9 cellular contexts compared by ENCODE assay signal in the genomic region with DNA sequence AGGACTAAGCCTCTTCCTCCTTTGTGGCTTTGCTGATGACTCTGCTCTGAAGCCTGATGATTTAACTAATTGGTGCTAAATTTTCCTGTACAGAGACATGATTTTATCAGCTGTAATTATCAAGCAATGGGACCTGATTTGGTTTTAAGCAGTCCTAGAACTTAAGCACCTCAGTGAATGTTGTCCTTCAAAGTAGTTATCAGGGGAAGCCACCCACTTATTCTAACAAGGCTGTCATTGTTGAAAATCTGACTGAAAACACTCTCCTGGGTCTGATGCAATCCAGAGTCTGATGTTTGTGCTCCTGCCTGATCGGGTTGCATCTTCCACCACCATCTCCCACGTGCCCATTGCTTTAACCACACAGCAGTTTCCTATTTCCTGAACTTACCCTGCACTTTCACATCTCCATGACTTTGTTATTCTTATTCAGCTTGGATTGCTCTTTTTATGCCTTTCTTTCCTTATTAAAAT. TPM values are rescaled to one million over a fixed set of nuclear protein-coding genes. Genes with fewer than 3 reads are reported as not detected.
DNase-seq lines count a peak whose midpoint lies in the region; ATAC-seq, FAIRE-seq and TF ChIP-seq lines count a peak whose summit lies in the region.
"Had no signal": no experiment of that assay in that cellular context is flagged by ENCODE, and none has a peak within 500 bp of the region (broad histone marks: within the 10 kb centered on the region; RNA-seq: fewer than 3 reads in every experiment).

No MANE protein-coding gene starts in this region.

- TF ChIP-seq CTCF in Calu3 (IDR thresholded peaks at IDR 0.05; ENCODE audit: unreplicated experiment) (no peak), PC-3 (conservative IDR thresholded peaks at IDR 0.05; ENCODE audit: low read depth, low read length) (no peak), K562 (IDR thresholded peaks at IDR 0.05 in 2 of 3, conservative IDR thresholded peaks at IDR 0.05 in 1 of 3; ENCODE audit: insufficient read depth in 2 of 3, low read depth in 1 of 3, low read length in 3 of 3) (no peak), neural progenitor cell (IDR thresholded peaks at IDR 0.05) (no peak)

- H4K20me1 ChIP-seq in PC-3 (ENCODE audit: low read length) (no peaks in the 10 kb centered on the region), K562 (replicated peaks; ENCODE audit: control insufficient read depth, insufficient read depth, low read length) (no peaks in the 10 kb centered on the region), neural progenitor cell (ENCODE audit: low read depth) (no peaks in the 10 kb centered on the region)

- TF ChIP-seq RAD21 in K562 (CRISPR knock-in tag; conservative IDR thresholded peaks at IDR 0.05 in 1 of 2, IDR thresholded peaks at IDR 0.05 in 1 of 2) = no peak; a peak in 1 of 4 replicates

- H3K9me3 Mint-ChIP-seq in Calu3 (ENCODE audit: low read depth, unreplicated experiment) (no peaks in the 10 kb centered on the region), neural progenitor cell (peaks cover 2% of the 10 kb centered on the region)

- CTCF ChIA-PET in Calu3 (lab: Charles Lee) (interaction anchor here (0.6 to 1.7 kb wide), 2 partner anchors 18 to 649 kb away, joined by 3 to 5 read pairs; no protein-coding TSS in a partner anchor), PC-3 (lab: Charles Lee) (no interaction called here), K562 (lab: Yijun Ruan, JAX; ENCODE audit: low intra/inter-chr PET ratio) (no interaction called here)

- BruUV-seq in Calu3 (replicated peaks; lab: Mats Ljungman, UMichigan) = no TSS peak
- BruUV-seq in PC-3 (replicated peaks; lab: Mats Ljungman, UMichigan) = no TSS peak
- no TSS peak for BruUV-seq in K562 (replicated peaks; lab: Mats Ljungman, UMichigan)

- H3K4me3 ChIP-seq in PC-3 (ENCODE audit: low read length) = no peak overlapping the region
- H3K4me3 ChIP-seq in K562 = no peak overlapping the region
- no peak overlapping the region for H3K4me3 ChIP-seq in neural progenitor cell
- H3K4me3 ChIP-seq: thoracic aorta had no signal

- peaks cover 5% of the 10 kb centered on the region for H3K36me3 Mint-ChIP-seq in Calu3 (ENCODE audit: insufficient read depth, unreplicated experiment)
- H3K36me3 Mint-ChIP-seq in neural progenitor cell = no peaks in the 10 kb centered on the region

- H3K79me2 ChIP-seq in PC-3 (ENCODE audit: low read length) (no peaks in the 10 kb centered on the region), K562 (ENCODE audit: control insufficient read depth, insufficient read depth, low read length) (no peaks in the 10 kb centered on the region), neural progenitor cell (ENCODE audit: low read depth) (no peaks in the 10 kb centered on the region)

- no peaks in the 10 kb centered on the region for H3K9me2 ChIP-seq in PC-3 (replicated peaks; ENCODE audit: low read length)

- H3K9ac ChIP-seq in PC-3 (ENCODE audit: low read length) (no peak overlapping the region), K562 (ENCODE audit: insufficient read depth in 1 of 2, low read depth in 2 of 2, low read length in 2 of 2) (no peak overlapping the region), neural progenitor cell (no peak overlapping the region)

- H3K4me3 Mint-ChIP-seq in Calu3 (ENCODE audit: low read depth, unreplicated experiment) = no peak overlapping the region
- no peak overlapping the region for H3K4me3 Mint-ChIP-seq in neural progenitor cell

- in situ Hi-C loops in K562 (cut with MboI) = no loop called here

- H3K27ac Mint-ChIP-seq in Calu3 (ENCODE audit: unreplicated experiment) = peak overlapping the region; percentile 48
- peak overlapping the region; percentile 57 for H3K27ac Mint-ChIP-seq in neural progenitor cell

- H3K36me3 ChIP-seq in PC-3 (ENCODE audit: low read depth, low read length) (no peaks in the 10 kb centered on the region), K562 (ENCODE audit: control insufficient read depth, insufficient read depth, low read length) (no peaks in the 10 kb centered on the region), neural progenitor cell (no peaks in the 10 kb centered on the region)
- H3K36me3 ChIP-seq: thoracic aorta had no signal

- H3K4me1 Mint-ChIP-seq in Calu3 (ENCODE audit: low read depth, unreplicated experiment) (peaks cover 22% of the 10 kb centered on the region), neural progenitor cell (peaks cover 31% of the 10 kb centered on the region)

- DNase-seq in Calu3 (peak; percentile 35), PC-3 (peak; percentile 40), K562 (ENCODE audit: extremely low read depth in 1 of 4, low spot score in 3 of 4) (no peak), neural progenitor cell (ENCODE audit: low spot score) (no peak), cerebellum (ENCODE audit: low spot score) (no peak)
- DNase-seq in activated CD4-positive, CD25-positive, alpha-beta regulatory T cell treated with anti-CD3 and anti-CD28 coated beads, Interleukin-2, amount 50 U/mL, for 72 hours = no peak

- 0% methylated on average over 2 of the region's 2 CpGs for WGBS in K562 (ENCODE audit: insufficient coverage, low coverage, missing lambda C conversion rate)

- intact Hi-C loops in Calu3 (cut with micrococcal nuclease; ENCODE audit: unreplicated experiment) (no loop called here), PC-3 (cut with micrococcal nuclease) (no loop called here), K562 (cut with micrococcal nuclease) (no loop called here)

- H3K4me2 ChIP-seq in PC-3 (ENCODE audit: low read length) (no peak overlapping the region), K562 (ENCODE audit: insufficient read depth, low read length) (no peak overlapping the region), neural progenitor cell (no peak overlapping the region)

- no peak overlapping the region for H2AFZ ChIP-seq in PC-3 (ENCODE audit: low read length)
- H2AFZ ChIP-seq in K562 (ENCODE audit: low read depth, low read length) = no peak overlapping the region
- H2AFZ ChIP-seq in neural progenitor cell (replicated peaks) = no peak overlapping the region

- H3K27me3 Mint-ChIP-seq in Calu3 (ENCODE audit: unreplicated experiment) = no peaks in the 10 kb centered on the region
- peaks cover 3% of the 10 kb centered on the region for H3K27me3 Mint-ChIP-seq in neural progenitor cell (ENCODE audit: insufficient read depth, low read depth)

- 0 out of 2 replicates have a peak, but pooled peaks have one; percentile 6 for TF ChIP-seq EP300 in K562 (IDR thresholded peaks at IDR 0.05; ENCODE audit: low read length)

- peaks cover 38% of the 10 kb centered on the region for H3K4me1 ChIP-seq in PC-3 (ENCODE audit: insufficient read depth, low read length)
- H3K4me1 ChIP-seq in K562 (replicated peaks in 1 of 2; ENCODE audit: control insufficient read depth in 2 of 2, insufficient read depth in 2 of 2, low read length in 2 of 2) = peaks cover 0 to 5% of the 10 kb centered on the region in 2 experiments; a peak in 2 of 5 replicates
- H3K4me1 ChIP-seq in neural progenitor cell = peaks cover 7% of the 10 kb centered on the region

- ATAC-seq in GM21825 (IDR thresholded peaks at IDR 0.05; ENCODE audit: unreplicated experiment) = peak; percentile 27
- ATAC-seq in PC-3 = no peak
- ATAC-seq in K562 = peak; percentile 55
- no peak for ATAC-seq in GM19397 (IDR thresholded peaks at IDR 0.05; ENCODE audit: unreplicated experiment)

- no peaks in the 10 kb centered on the region for H3K9me3 ChIP-seq in PC-3 (ENCODE audit: low read length)
- H3K9me3 ChIP-seq in K562 (replicated peaks; ENCODE audit: control insufficient read depth, insufficient read depth, low read depth, low read length) = no peaks in the 10 kb centered on the region
- no peaks in the 10 kb centered on the region for H3K9me3 ChIP-seq in neural progenitor cell (ENCODE audit: low read depth)
- H3K9me3 ChIP-seq: thoracic aorta had no signal

- POLR2A ChIA-PET in PC-3 (lab: Charles Lee; ENCODE audit: unreplicated experiment) (no interaction called here), K562 (lab: Yijun Ruan, JAX) (no interaction called here)

- TF ChIP-seq POLR2A in K562 (conservative IDR thresholded peaks at IDR 0.05) = no peak

- FAIRE-seq in K562 (lab: Jason Lieb, UNC) = no peak

- H3K27ac ChIP-seq in PC-3 (ENCODE audit: low read length) = no peak overlapping the region
- H3K27ac ChIP-seq in K562 (ENCODE audit: extremely low read depth, low read depth, low read length) = no peak overlapping the region
- no peak overlapping the region for H3K27ac ChIP-seq in neural progenitor cell
- H3K27ac ChIP-seq: thoracic aorta had no signal

- H3F3A ChIP-seq in PC-3 (ENCODE audit: low read length, unreplicated experiment) (no peaks in the 10 kb centered on the region), neural progenitor cell (ENCODE audit: low read depth) (peaks cover 3% of the 10 kb centered on the region)

- no peaks in the 10 kb centered on the region for H3K27me3 ChIP-seq in PC-3 (ENCODE audit: low read length)
- H3K27me3 ChIP-seq in K562 (ENCODE audit: control insufficient read depth in 2 of 2, insufficient read depth in 2 of 2, low read length in 2 of 2) = no peaks in the 10 kb centered on the region; a peak in 1 of 5 replicates
- no peaks in the 10 kb centered on the region for H3K27me3 ChIP-seq in neural progenitor cell

- no peaks in the 10 kb centered on the region for H3K9me1 ChIP-seq in K562 (ENCODE audit: control insufficient read depth, insufficient read depth, low read length)

RNA-seq across cellular contexts. Expression of gene S1PR1, which starts 54.8 kb away (rescaled TPM):
- not detected in 2 replicates for total RNA-seq in Calu3 (2022)
- total RNA-seq in PC-3 (2014; rRNA removed) = 2.1 TPM in 2 replicates
- total RNA-seq in K562 (2011; cell fraction: chromatin; rRNA removed; ENCODE audit: low replicate concordance) = 0.93 and 1.5 TPM in 2 replicates
- 0.92 and 1.3 TPM in 2 replicates for total RNA-seq in K562 (2011; cell fraction: nucleolus; rRNA removed)
- total RNA-seq in K562 (2011; cell fraction: nucleoplasm; rRNA removed) = 0.61 and 0.73 TPM in 2 replicates
- total RNA-seq in K562 (2014; rRNA removed) = 0.36 and 0.41 TPM in 2 replicates
- total RNA-seq in K562 (2014; rRNA removed; fragmentation: Illumina TruSeq; extraction: Trizol) = 0.29 and 0.32 TPM in 2 replicates
- 1.2 TPM in 2 replicates for total RNA-seq in K562 (2015; rRNA removed; fragmentation: Illumina TruSeq; extraction: Trizol)
- total RNA-seq in K562 (2021) = 0.73 and 1.1 TPM in 2 replicates
- polyA plus RNA-seq in K562 (2011; rRNA removed) = 0.85 and 1.0 TPM in 2 replicates
- polyA plus RNA-seq in K562 (2011; cell fraction: cytosol; rRNA removed) = 1.4 and 1.7 TPM in 2 replicates
- 2.9 and 4.5 TPM in 2 replicates for polyA plus RNA-seq in K562 (2011; cell fraction: nucleus; rRNA removed)
- 1.6 and 1.9 TPM in 2 replicates for polyA plus RNA-seq in K562 (2012)
- polyA plus RNA-seq in K562 (2014; fragmentation: Illumina TruSeq; extraction: Trizol) = 0.43 and 0.54 TPM in 2 replicates
- under 1 TPM; 0.22 to 0.51 TPM for polyA plus RNA-seq in K562 (2014; fragmentation: Nextera tagmentation; extraction: Ambion mirVana)
- polyA plus RNA-seq in K562 (2014; rRNA removed) = 0.32 and 0.34 TPM in 2 replicates
- 1.7 TPM in 2 replicates for polyA minus RNA-seq in K562 (2011; rRNA and poly(A)+ RNA removed)
- 0.95 TPM in 1 of 2 replicates, not detected in the other for polyA minus RNA-seq in K562 (2011; cell fraction: cytosol; rRNA and poly(A)+ RNA removed)
- polyA minus RNA-seq in K562 (2011; cell fraction: nucleus; rRNA and poly(A)+ RNA removed) = 2.7 and 3.4 TPM in 2 replicates
- 7.4 and 8.7 TPM in 2 replicates for total RNA-seq in neural progenitor cell (ENCODE audit: low replicate concordance)
- 38.3 TPM for total RNA-seq in cerebellum

Comparison
In these comparisons a context has a peak if more than half of its experiments do, and no peak if none do; other contexts are left out.
1. DNase-seq: peak in Calu3 (single experiment) and PC-3 (single experiment); none in K562 (0 of 4), neural progenitor cell (single experiment), activated CD4-positive, CD25-positive, alpha-beta regulatory T cell treated with anti-CD3 and anti-CD28 coated beads, Interleukin-2, amount 50 U/mL, for 72 hours (single experiment) and cerebellum (single experiment).
2. ATAC-seq: peak in GM21825 (single experiment) and K562 (single experiment); none in PC-3 (single experiment) and GM19397 (single experiment).